ENCODE assay signal across 23 cellular contexts in genomic region chr6:150272976-150273315, GRCh38.
A peak's percentile ranks its signal among the peaks of the same experiment; 100 is the strongest.
DNase-seq lines count a peak whose midpoint lies in the region; ATAC-seq and TF ChIP-seq lines count a peak whose summit lies in the region.
"Had no signal": no experiment of that assay in that cellular context is flagged by ENCODE, and none has a peak within 500 bp of the region (broad histone marks: within the 10 kb centered on the region; RNA-seq: fewer than 3 reads in every experiment).

No MANE protein-coding gene starts in this region.

- H3K4me3 Mint-ChIP-seq in activated CD8-positive, alpha-beta memory T cell treated with anti-CD3 and anti-CD28 coated beads, Interleukin-2, amount 10 ng/mL, durations not matched to agents 7 days and 5 days: no peak overlapping the region
- H3K4me3 Mint-ChIP-seq: CD4-positive, alpha-beta memory T cell; H9; IgD-negative memory B cell had no signal

- no peaks in the 10 kb centered on the region for H3K36me3 Mint-ChIP-seq in activated CD8-positive, alpha-beta memory T cell treated with anti-CD3 and anti-CD28 coated beads, Interleukin-2, amount 10 ng/mL, durations not matched to agents 7 days and 5 days
- H3K36me3 Mint-ChIP-seq: CD4-positive, alpha-beta memory T cell; IgD-negative memory B cell had no signal

- H3K9me2 ChIP-seq in GM23248 (ENCODE audit: insufficient read depth): no peaks in the 10 kb centered on the region

- WGBS in GM23248 (ENCODE audit: low coverage in 1 of 2, low lambda C conversion rate in 2 of 2, missing lambda C conversion rate in 2 of 2), 2 experiments: 79 to 91% methylated on average over 2 of the region's 2 CpGs
- 0% methylated on average over 2 of the region's 2 CpGs for WGBS in mammary epithelial cell (ENCODE audit: low coverage, missing lambda C conversion rate)
- 86 to 95% (median 92%) methylated on average over 2 of the region's 2 CpGs for whole genome bisulfite sequencing in psoas muscle, 3 donors

- H3F3A ChIP-seq in GM23248 (ENCODE audit: insufficient read depth): peaks cover 16% of the 10 kb centered on the region

- H3K9me3 ChIP-seq in GM23248 (ENCODE audit: low read depth): no peaks in the 10 kb centered on the region
- no peaks in the 10 kb centered on the region for H3K9me3 ChIP-seq in mammary epithelial cell (replicated peaks; ENCODE audit: insufficient read depth, low read length)
- no peaks in the 10 kb centered on the region for H3K9me3 ChIP-seq in psoas muscle
- H3K9me3 ChIP-seq: A549 had no signal

- H2AFZ ChIP-seq in GM23248 (no peak overlapping the region), mammary epithelial cell (ENCODE audit: low read depth, low read length) (no peak overlapping the region)

- peaks cover 52% of the 10 kb centered on the region for H3K27me3 Mint-ChIP-seq in activated CD8-positive, alpha-beta memory T cell treated with anti-CD3 and anti-CD28 coated beads, Interleukin-2, amount 10 ng/mL, durations not matched to agents 7 days and 5 days

- no peaks in the 10 kb centered on the region for H3K79me2 ChIP-seq in GM23248 (ENCODE audit: insufficient read depth)
- H3K79me2 ChIP-seq in mammary epithelial cell (ENCODE audit: insufficient read depth, low read length): no peaks in the 10 kb centered on the region

- H3K9ac ChIP-seq in GM23248 (no peak overlapping the region), mammary epithelial cell (ENCODE audit: insufficient read depth, low read length) (peak overlapping the region; percentile 44)

- CTCF ChIA-PET in mammary epithelial cell (lab: Charles Lee; ENCODE audit: low non-redundant PET): interaction anchor here (0.6 kb wide), 1 partner anchor 560 kb away, joined by 3 read pairs; no protein-coding TSS in a partner anchor
- CTCF ChIA-PET in activated CD8-positive, alpha-beta memory T cell treated with anti-CD3 and anti-CD28 coated beads, Interleukin-2, amount 10 ng/mL, durations not matched to agents 7 days and 5 days (lab: Charles Lee): interaction anchor here (1.2 kb wide), 1 partner anchor 20 kb away, joined by 3 read pairs; no protein-coding TSS in a partner anchor

- in situ Hi-C loops in GM23248 (cut with MboI): no loop called here
- in situ Hi-C loops in mammary epithelial cell (cut with MboI; ENCODE audit: low sequenced_read_pairs in 2 of 2): no loop called here

- dilution Hi-C loops in mammary epithelial cell (cut with HindIII; ENCODE audit: low sequenced_read_pairs): no loop called here

- H3K27me3 ChIP-seq in GM23248 (replicated peaks; ENCODE audit: insufficient read depth): no peaks in the 10 kb centered on the region
- no peaks in the 10 kb centered on the region for H3K27me3 ChIP-seq in mammary epithelial cell (ENCODE audit: insufficient read depth, low read length)
- H3K27me3 ChIP-seq in psoas muscle (ENCODE audit: insufficient read depth in 3 of 3, low read length in 2 of 3): no peaks in the 10 kb centered on the region
- H3K27me3 ChIP-seq: MG63 had no signal

- H3K27ac ChIP-seq in GM23248: no peak overlapping the region
- peak overlapping the region; percentile 99 for H3K27ac ChIP-seq in mammary epithelial cell (ENCODE audit: insufficient read depth, low read depth, low read length)
- peak overlapping the region; percentile 85 for H3K27ac ChIP-seq in psoas muscle
- H3K27ac ChIP-seq: A549 had no signal

- peak; percentile 37 for DNase-seq in GM23248
- peak; percentile 59 for DNase-seq in OCI-M1 (lab: John Stamatoyannopoulos, UW)
- DNase-seq in mammary epithelial cell: no peak
- DNase-seq in psoas muscle: no peak
- no peak for DNase-seq in NCI-H1417 (lab: John Stamatoyannopoulos, UW)
- no peak for DNase-seq in activated CD8-positive, alpha-beta memory T cell treated with anti-CD3 and anti-CD28 coated beads, Interleukin-2, amount 10 ng/mL, durations not matched to agents 7 days and 5 days
- no peak for DNase-seq in NCI-H2196 (lab: John Stamatoyannopoulos, UW; ENCODE audit: unreplicated experiment)
- no peak for DNase-seq in AML-193 (lab: John Stamatoyannopoulos, UW)
- DNase-seq: Calu3; CD4-positive, alpha-beta memory T cell; DMS153; H9; Kasumi-1; MG63; NCI-H1092 treated with DMSO at 0.1 percent for 48 hours; NCI-H146; NCI-H2029; NCI-H510A treated with DMSO at 0.1 percent for 48 hours; NCI-H748 treated with DMSO at 0.1 percent for 48 hours; Right ventricle myocardium superior had no signal

- TSS peak; percentile 2 for BruUV-seq in mammary epithelial cell (replicated peaks; lab: Mats Ljungman, UMichigan)

- H3K36me3 ChIP-seq in GM23248 (ENCODE audit: low read depth) (no peaks in the 10 kb centered on the region), mammary epithelial cell (ENCODE audit: insufficient read depth, low read length) (no peaks in the 10 kb centered on the region), psoas muscle (ENCODE audit: insufficient read depth in 1 of 2, low read depth in 1 of 2) (no peaks in the 10 kb centered on the region)
- H3K36me3 ChIP-seq: MG63 had no signal

- intact Hi-C loops in mammary epithelial cell (cut with micrococcal nuclease): loop anchor here (1.0 kb wide), 2 partner anchors 17 to 24 kb away; no protein-coding TSS in a partner anchor
- intact Hi-C loops in psoas muscle (cut with DNase I): no loop called here

- H3K27ac Mint-ChIP-seq in activated CD8-positive, alpha-beta memory T cell treated with anti-CD3 and anti-CD28 coated beads, Interleukin-2, amount 10 ng/mL, durations not matched to agents 7 days and 5 days: no peak overlapping the region
- H3K27ac Mint-ChIP-seq: CD4-positive, alpha-beta memory T cell; H9; IgD-negative memory B cell had no signal

- TF ChIP-seq CTCF in mammary epithelial cell (conservative IDR thresholded peaks at IDR 0.05 in 1 of 2, IDR thresholded peaks at IDR 0.05 in 1 of 2; ENCODE audit: extremely low read depth in 1 of 2, insufficient read depth in 1 of 2, low read depth in 1 of 2, low read length in 2 of 2): no peak
- no peak for TF ChIP-seq CTCF in psoas muscle (IDR thresholded peaks at IDR 0.05)

- H3K4me3 ChIP-seq in GM23248 (no peak overlapping the region), mammary epithelial cell (replicated peaks in 1 of 3; ENCODE audit: insufficient read depth in 1 of 3, low read depth in 2 of 3, low read length in 3 of 3) (no peak overlapping the region), psoas muscle (no peak overlapping the region)
- H3K4me3 ChIP-seq: A549, MG63 had no signal

- ATAC-seq in psoas muscle: no peak
- no peak for ATAC-seq in activated CD8-positive, alpha-beta memory T cell treated with anti-CD3 and anti-CD28 coated beads, Interleukin-2, amount 10 ng/mL, durations not matched to agents 7 days and 5 days
- ATAC-seq: A549, Panc1 had no signal

- H3K4me1 ChIP-seq in GM23248 (ENCODE audit: insufficient read depth) (peaks cover 37% of the 10 kb centered on the region), mammary epithelial cell (ENCODE audit: insufficient read depth, low read length) (peaks cover 71% of the 10 kb centered on the region), psoas muscle (peaks cover 19% of the 10 kb centered on the region)

- H3K4me2 ChIP-seq in GM23248 (ENCODE audit: unreplicated experiment) (no peak overlapping the region), mammary epithelial cell (ENCODE audit: insufficient read depth, low read depth, low read length) (peak overlapping the region; percentile 24)
- H3K4me2 ChIP-seq: A549 had no signal

- H3K4me1 Mint-ChIP-seq in activated CD8-positive, alpha-beta memory T cell treated with anti-CD3 and anti-CD28 coated beads, Interleukin-2, amount 10 ng/mL, durations not matched to agents 7 days and 5 days: peaks cover 10% of the 10 kb centered on the region
- H3K4me1 Mint-ChIP-seq: CD4-positive, alpha-beta memory T cell had no signal

- H4K20me1 ChIP-seq in GM23248 (ENCODE audit: insufficient read depth): no peaks in the 10 kb centered on the region
- no peaks in the 10 kb centered on the region for H4K20me1 ChIP-seq in mammary epithelial cell (ENCODE audit: insufficient read depth, low read length)

- no peaks in the 10 kb centered on the region for H3K9me3 Mint-ChIP-seq in activated CD8-positive, alpha-beta memory T cell treated with anti-CD3 and anti-CD28 coated beads, Interleukin-2, amount 10 ng/mL, durations not matched to agents 7 days and 5 days (ENCODE audit: low read depth)
- H3K9me3 Mint-ChIP-seq: IgD-negative memory B cell had no signal

Comparison
In these comparisons a context has a peak if more than half of its experiments do, and no peak if none do; other contexts are left out.
1. DNase-seq: peak in GM23248 (single experiment) and OCI-M1 (single experiment); none in mammary epithelial cell (single experiment), psoas muscle (0 of 2), NCI-H1417 (0 of 3), activated CD8-positive, alpha-beta memory T cell treated with anti-CD3 and anti-CD28 coated beads, Interleukin-2, amount 10 ng/mL, durations not matched to agents 7 days and 5 days (single experiment), NCI-H2196 (single experiment) and AML-193 (0 of 2).